In the genomic region with DNA sequence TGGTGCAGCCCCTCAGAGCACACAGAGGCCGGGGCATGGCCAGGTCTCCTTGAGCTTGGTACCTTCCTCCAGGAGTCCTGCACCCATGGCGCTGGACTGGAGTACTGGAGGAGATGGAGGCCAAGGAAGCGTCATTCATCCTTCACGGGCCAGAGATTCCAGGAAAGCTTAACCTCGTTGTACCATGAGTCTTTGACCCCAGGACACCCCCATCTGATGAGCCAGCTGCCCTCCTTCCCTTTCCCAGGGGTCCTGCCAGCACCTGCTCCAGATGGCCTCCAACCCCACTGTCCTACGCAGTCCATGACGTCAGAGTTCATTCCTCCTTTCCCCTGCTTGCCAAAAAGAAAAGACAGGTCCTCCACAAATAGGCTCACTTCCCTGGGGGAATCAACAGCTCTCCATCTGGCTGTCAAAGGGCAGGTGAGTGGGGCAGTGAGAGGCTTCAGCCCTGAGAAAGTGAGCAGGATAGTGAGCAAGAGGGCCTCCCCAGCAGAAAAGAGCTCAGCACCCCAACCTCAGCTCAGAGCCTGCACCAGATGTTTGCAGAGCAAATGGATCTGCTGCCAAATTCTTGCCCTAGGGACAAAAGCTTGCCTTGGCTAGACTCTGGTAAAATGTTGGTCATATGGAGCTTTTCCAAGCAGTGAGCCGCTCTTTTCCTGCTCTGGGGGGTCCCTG, we compare ENCODE assay signal across 15 cellular contexts. TPM values are rescaled to one million over a fixed set of nuclear protein-coding genes. Genes with fewer than 3 reads are reported as not detected.
DNase-seq lines count a peak whose midpoint lies in the region; ATAC-seq, FAIRE-seq and TF ChIP-seq lines count a peak whose summit lies in the region.
"Had no signal": no experiment of that assay in that cellular context is flagged by ENCODE, and none has a peak within 500 bp of the region (broad histone marks: within the 10 kb centered on the region; RNA-seq: fewer than 3 reads in every experiment).

No MANE protein-coding gene starts in this region.

- 49 to 68% (median 58%) methylated on average over 8 of the region's 8 CpGs for WGBS in stomach, 5 donors

- intact Hi-C loops in left ventricle myocardium superior (cut with micrococcal nuclease) (no loop called here), stomach (cut with DNase I; ENCODE audit: low total_unique reads) (no loop called here)

- TF ChIP-seq EP300 in stomach (IDR thresholded peaks at IDR 0.05), result no peak

- H3K9me3 ChIP-seq in stomach, result no peaks in the 10 kb centered on the region
- H3K9me3 ChIP-seq: tibial nerve had no signal

- peak; percentile 62 for FAIRE-seq in bronchial epithelial cell (lab: Jason Lieb, UNC)
- FAIRE-seq: colon, endothelial cell of umbilical vein, GM19239 had no signal

- ATAC-seq in left ventricle myocardium superior, result peak; percentile 66
- no peak for ATAC-seq in GM21825 (IDR thresholded peaks at IDR 0.05; ENCODE audit: unreplicated experiment)
- ATAC-seq: Panc1 had no signal

- DNase-seq in NCI-H1694 treated with DMSO at 0.1 percent for 48 hours (lab: John Stamatoyannopoulos, UW) (peak; percentile 59), bronchial epithelial cell (ENCODE audit: low read depth) (no peak), left ventricle myocardium superior (peak; percentile 75), stomach (peak; percentile 16), COLO668 (lab: John Stamatoyannopoulos, UW; ENCODE audit: unreplicated experiment) (no peak)
- no peak for DNase-seq in NK-92 treated with Interleukin-12 subunit alpha and Interleukin-12 subunit beta, amount 100 ng/mL, for 24 hours (lab: John Stamatoyannopoulos, UW)
- DNase-seq: activated gamma-delta T cell, C1 segment of cervical spinal cord, DMS79 had no signal

- H3K27me3 ChIP-seq in bronchial epithelial cell (ENCODE audit: control insufficient read depth, insufficient read depth, low read length) (peaks cover 19% of the 10 kb centered on the region), stomach (peaks cover 10 to 44% (median 27%) of the 10 kb centered on the region in 3 donors)

- H3K4me1 ChIP-seq in stomach, result peaks cover 14 to 23% (median 17%) of the 10 kb centered on the region in 4 donors

- TF ChIP-seq POLR2A in stomach (IDR thresholded peaks at IDR 0.05), result no peak

- H3K4me3 ChIP-seq in bronchial epithelial cell (ENCODE audit: low read depth, low read length) (no peak overlapping the region), stomach (no peak overlapping the region)
- H3K4me3 ChIP-seq: tibial nerve had no signal

- TF ChIP-seq CTCF in bronchial epithelial cell (IDR thresholded peaks at IDR 0.05; ENCODE audit: insufficient read depth, low read length, severe bottlenecking) (no peak), stomach (IDR thresholded peaks at IDR 0.05) (no peak)

- H3K36me3 ChIP-seq in bronchial epithelial cell (ENCODE audit: control insufficient read depth, insufficient read depth, low read length) (no peaks in the 10 kb centered on the region), stomach (no peaks in the 10 kb centered on the region)
- H3K36me3 ChIP-seq: tibial nerve had no signal

- peak overlapping the region in 1 of 5 donors; percentile 7 for H3K27ac ChIP-seq in stomach
- H3K27ac ChIP-seq: tibial nerve had no signal

RNA-seq across cellular contexts. Expression of a gene that starts 4.5 kb away (rescaled TPM):
- not detected in 2 replicates for total RNA-seq in bronchial epithelial cell
- 7.2 TPM for total RNA-seq in left ventricle myocardium superior
- 1 to 10 TPM in 1 of 5 donors, not detected in 4; 2.9 TPM for total RNA-seq in stomach
- 1 to 10 TPM in 1 of 3 donors, not detected in 2; 4.0 TPM for polyA plus RNA-seq in stomach
- total RNA-seq: endothelial cell of umbilical vein, tibial nerve had no signal
- polyA plus RNA-seq: endothelial cell of umbilical vein had no signal

RNA-seq across cellular contexts. Expression of a gene that starts 30.8 kb away (rescaled TPM):
- total RNA-seq in bronchial epithelial cell (11.8 and 19.7 TPM in 2 replicates), left ventricle myocardium superior (19.6 TPM), stomach (100 to 1,000 TPM in 1 of 5 donors, 10 to 100 TPM in 4; 17.7 to 124 (median 51.8) TPM)
- 10 to 100 TPM; 10.4 to 17.2 (median 13.5) TPM for polyA plus RNA-seq in stomach

Comparison
In these comparisons a context has a peak if more than half of its experiments do, and no peak if none do; other contexts are left out.
1. DNase-seq: peak in NCI-H1694 treated with DMSO at 0.1 percent for 48 hours (single experiment), left ventricle myocardium superior (single experiment) and stomach (single experiment); none in bronchial epithelial cell (single experiment), NK-92 treated with Interleukin-12 subunit alpha and Interleukin-12 subunit beta, amount 100 ng/mL, for 24 hours (single experiment) and COLO668 (single experiment).